29 cellular contexts compared by ENCODE assay signal in genomic region chr6:53860511-53860910, GRCh38.
"Had no signal": no experiment of that assay in that cellular context is flagged by ENCODE, and none has a peak within 500 bp of the region (broad histone marks: within the 10 kb centered on the region; RNA-seq: fewer than 3 reads in every experiment).

No MANE protein-coding gene starts in this region.

- H3K27ac ChIP-seq: neutrophil, pancreas, psoas muscle, right lobe of liver, stomach, suprapubic skin, testis, tibial artery, transverse colon, upper lobe of left lung, vagina had no signal

- H3K4me3 ChIP-seq: pancreas, psoas muscle, right lobe of liver, sigmoid colon, stomach, suprapubic skin, testis, tibial artery, transverse colon, upper lobe of left lung, vagina had no signal

- H3K9me3 Mint-ChIP-seq: naive B cell; naive thymus-derived CD8-positive, alpha-beta T cell; natural killer cell treated with Interleukin-12 subunit alpha and Interleukin-12 subunit beta and Interleukin-15 and Interleukin-18, amount 100 ng/mL, for 72 hours; nephron progenitor cell; stimulated activated effector memory CD8-positive, alpha-beta T cell treated with anti-CD3 and anti-CD28 coated beads, Interleukin-12 subunit alpha, Interleukin-12 subunit beta, amount 100 ng/mL, for 72 hours; stimulated activated naive B cell treated with anti-CD40 and anti-IgM and Interleukin-4, amounts not matched to agents 10 μg/mL and 1 μg/mL and 100 μg/mL, for 72 hours; stimulated activated naive CD8-positive, alpha-beta T cell treated with anti-CD3 and anti-CD28 coated beads, Interleukin-15, Interleukin-2, amounts not matched to agents 100 ng/mL and 50 ng/mL, for 24 hours had no signal

- H3K36me3 Mint-ChIP-seq: naive B cell; naive thymus-derived CD8-positive, alpha-beta T cell; natural killer cell treated with Interleukin-12 subunit alpha and Interleukin-12 subunit beta and Interleukin-15 and Interleukin-18, amount 100 ng/mL, for 72 hours; stimulated activated effector memory CD8-positive, alpha-beta T cell treated with anti-CD3 and anti-CD28 coated beads, Interleukin-12 subunit alpha, Interleukin-12 subunit beta, amount 100 ng/mL, for 72 hours; stimulated activated naive B cell treated with anti-CD40 and anti-IgM and Interleukin-4, amounts not matched to agents 10 μg/mL and 1 μg/mL and 100 μg/mL, for 72 hours had no signal

- H3K27me3 Mint-ChIP-seq: naive B cell; naive thymus-derived CD8-positive, alpha-beta T cell; natural killer cell treated with Interleukin-12 subunit alpha and Interleukin-12 subunit beta and Interleukin-15 and Interleukin-18, amount 100 ng/mL, for 72 hours; progenitor cell of endocrine pancreas; stimulated activated naive B cell treated with anti-CD40 and anti-IgM and Interleukin-4, amounts not matched to agents 10 μg/mL and 1 μg/mL and 100 μg/mL, for 72 hours; stimulated activated naive CD8-positive, alpha-beta T cell treated with anti-CD3 and anti-CD28 coated beads, Interleukin-15, Interleukin-2, amounts not matched to agents 100 ng/mL and 50 ng/mL, for 24 hours had no signal

- DNase-seq: naive B cell; naive thymus-derived CD8-positive, alpha-beta T cell; nephron progenitor cell; nucleus accumbens; pancreas; posterior cingulate gyrus; psoas muscle; right cardiac atrium; right lobe of liver; sigmoid colon; small intestine; stimulated activated CD4-positive, alpha-beta T cell treated with anti-CD3 and anti-CD28 coated beads, Interleukin-15, amount 100 ng/mL, for 24 hours; stimulated activated CD4-positive, alpha-beta T cell treated with anti-CD3 and anti-CD28 coated beads, Interleukin-2, amount 100 ng/mL, for 24 hours; stimulated activated CD4-positive, alpha-beta T cell treated with anti-CD3 and anti-CD28 coated beads, Interleukin-2, amount 100 ng/mL, for 48 hours; stimulated activated CD4-positive, alpha-beta T cell treated with anti-CD3 and anti-CD28 coated beads, Interleukin-4, amount 100 ng/mL, for 24 hours; stimulated activated naive B cell treated with anti-CD40 and anti-IgM and Interleukin-4, amounts not matched to agents 10 μg/mL and 1 μg/mL and 100 μg/mL, for 72 hours; stimulated activated naive CD4-positive, alpha-beta T cell treated with Interleukin-2 at 50 U/mL for 16 hours; stomach; testis; tibial artery; transverse colon; upper lobe of left lung had no signal

- H3K4me1 ChIP-seq: psoas muscle, right lobe of liver, upper lobe of left lung had no signal

- H3K27me3 ChIP-seq: neutrophil, pancreas, right lobe of liver, sigmoid colon, stomach, suprapubic skin, testis, tibial artery, transverse colon, upper lobe of left lung, vagina had no signal

- H3K36me3 ChIP-seq: neutrophil, pancreas, right lobe of liver, sigmoid colon, stomach, suprapubic skin, tibial artery, transverse colon, upper lobe of left lung, vagina had no signal

- H3K27ac Mint-ChIP-seq: naive thymus-derived CD8-positive, alpha-beta T cell; natural killer cell treated with Interleukin-12 subunit alpha and Interleukin-12 subunit beta and Interleukin-15 and Interleukin-18, amount 100 ng/mL, for 72 hours; nephron progenitor cell; progenitor cell of endocrine pancreas; stimulated activated effector memory CD8-positive, alpha-beta T cell treated with anti-CD3 and anti-CD28 coated beads, Interleukin-12 subunit alpha, Interleukin-12 subunit beta, amount 100 ng/mL, for 72 hours; stimulated activated naive B cell treated with anti-CD40 and anti-IgM and Interleukin-4, amounts not matched to agents 10 μg/mL and 1 μg/mL and 100 μg/mL, for 72 hours; stimulated activated naive CD8-positive, alpha-beta T cell treated with anti-CD3 and anti-CD28 coated beads, Interleukin-15, Interleukin-2, amounts not matched to agents 100 ng/mL and 50 ng/mL, for 24 hours had no signal

- H3K4me3 Mint-ChIP-seq: naive B cell; naive thymus-derived CD8-positive, alpha-beta T cell; natural killer cell treated with Interleukin-12 subunit alpha and Interleukin-12 subunit beta and Interleukin-15 and Interleukin-18, amount 100 ng/mL, for 72 hours; nephron progenitor cell; stimulated activated effector memory CD8-positive, alpha-beta T cell treated with anti-CD3 and anti-CD28 coated beads, Interleukin-12 subunit alpha, Interleukin-12 subunit beta, amount 100 ng/mL, for 72 hours; stimulated activated naive B cell treated with anti-CD40 and anti-IgM and Interleukin-4, amounts not matched to agents 10 μg/mL and 1 μg/mL and 100 μg/mL, for 72 hours; stimulated activated naive CD8-positive, alpha-beta T cell treated with anti-CD3 and anti-CD28 coated beads, Interleukin-15, Interleukin-2, amounts not matched to agents 100 ng/mL and 50 ng/mL, for 24 hours had no signal

- H3K9me3 ChIP-seq: neutrophil, pancreas, psoas muscle, right lobe of liver, sigmoid colon, stomach, suprapubic skin, testis, tibial artery, transverse colon, upper lobe of left lung, vagina had no signal

- ATAC-seq: naive thymus-derived CD8-positive, alpha-beta T cell; natural killer cell treated with Interleukin-12 subunit alpha and Interleukin-12 subunit beta and Interleukin-15 and Interleukin-18, amount 100 ng/mL, for 72 hours; pancreas; psoas muscle; right cardiac atrium; right lobe of liver; stimulated activated effector memory CD8-positive, alpha-beta T cell treated with anti-CD3 and anti-CD28 coated beads, Interleukin-12 subunit alpha, Interleukin-12 subunit beta, amount 100 ng/mL, for 72 hours; stimulated activated naive B cell treated with anti-CD40 and anti-IgM and Interleukin-4, amounts not matched to agents 10 μg/mL and 1 μg/mL and 100 μg/mL, for 72 hours had no signal
